In genomic region chr14:69001375-69001774, GRCh38 we compare ENCODE assay signal across 25 cellular contexts.
"Had no signal": no experiment of that assay in that cellular context is flagged by ENCODE, and none has a peak within 500 bp of the region (broad histone marks: within the 10 kb centered on the region; RNA-seq: fewer than 3 reads in every experiment).

No MANE protein-coding gene starts in this region.

- H3K36me3 ChIP-seq: ascending aorta had no signal

- H3K27ac ChIP-seq: ascending aorta, VCaP had no signal

- DNase-seq: activated B cell treated with CpG ODN at 0.5 μM for 24 hours; activated CD4-positive, alpha-beta memory T cell treated with anti-CD3 and anti-CD28 coated beads for 36 hours; activated CD4-positive, alpha-beta T cell treated with anti-CD3 and anti-CD28 coated beads for 4 hours; activated CD4-positive, alpha-beta T cell treated with anti-CD3 and anti-CD28 coated beads, Interleukin-2, amount 10 ng/mL, durations not matched to agents 24 days and 14 days; activated CD4-positive, alpha-beta T cell treated with anti-CD3 and anti-CD28 coated beads, Interleukin-2, amount 50 U/mL, for 1 hour; activated CD4-positive, alpha-beta T cell treated with anti-CD3 and anti-CD28 coated beads, Interleukin-2, amount 50 U/mL, for 4 hours; activated CD4-positive, CD25-positive, alpha-beta regulatory T cell treated with anti-CD3 and anti-CD28 coated beads, Interleukin-2, amount 50 U/mL, for 72 hours; activated CD8-positive, alpha-beta T cell treated with anti-CD3 and anti-CD28 coated beads for 36 hours; activated naive CD4-positive, alpha-beta T cell treated with anti-CD3 and anti-CD28 coated beads, Interleukin-2, amount 10 ng/mL, durations not matched to agents 7 days and 5 days; activated naive CD4-positive, alpha-beta T cell treated with Interleukin-2 at 50 U/mL for 16 hours; activated naive CD8-positive, alpha-beta T cell treated with anti-CD3 and anti-CD28 coated beads, Interleukin-2, amount 10 ng/mL, durations not matched to agents 7 days and 5 days; activated naive CD8-positive, alpha-beta T cell treated with anti-CD3 and anti-CD28 coated beads, Interleukin-2, amount 50 U/mL, for 24 hours; activated T-cell treated with anti-CD3 and anti-CD28 coated beads for 4 hours; activated T-cell treated with anti-CD3 and anti-CD28 coated beads, Interleukin-2, amount 50 U/mL, for 1 hour; activated T-cell treated with anti-CD3 and anti-CD28 coated beads, Interleukin-2, amount 50 U/mL, for 4 hours; activated T-cell treated with anti-CD3 and anti-CD28 coated beads, Interleukin-2, amount 50 U/mL, for 72 hours; amygdala; anterior cingulate cortex; cerebellar nuclear complex; T-helper 1 cell; T-helper 2 cell; T-helper 9 cell had no signal

- H3K9me3 ChIP-seq: ascending aorta had no signal

- FAIRE-seq: TTC549 had no signal

- H3K4me3 ChIP-seq: ascending aorta had no signal

- H3K27me3 ChIP-seq: ascending aorta had no signal
